ENCODE assay signal across 23 cellular contexts in the genomic region with DNA sequence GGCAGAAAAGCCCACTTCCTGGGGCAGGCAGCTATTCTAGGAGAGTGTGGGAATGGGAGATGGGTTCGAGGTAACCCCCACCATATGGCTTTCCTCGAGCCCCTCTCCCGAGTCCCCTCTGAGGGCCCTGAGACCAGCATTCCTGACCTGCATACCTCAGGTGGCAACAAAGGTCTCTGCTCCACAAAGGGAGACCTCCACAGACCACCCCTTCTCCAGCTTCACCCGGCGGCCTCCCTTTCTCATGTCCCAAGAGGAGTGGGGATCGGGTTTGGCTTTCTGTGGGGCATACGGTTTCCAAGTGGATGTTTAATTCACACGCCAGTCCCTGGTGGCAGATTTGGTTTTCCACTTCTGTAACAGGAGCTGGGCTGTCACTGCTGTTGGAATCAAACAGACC.
DNase-seq lines count a peak whose midpoint lies in the region; ATAC-seq and TF ChIP-seq lines count a peak whose summit lies in the region.
"Had no signal": no experiment of that assay in that cellular context is flagged by ENCODE, and none has a peak within 500 bp of the region (broad histone marks: within the 10 kb centered on the region; RNA-seq: fewer than 3 reads in every experiment).

No MANE protein-coding gene starts in this region.

- no peaks in the 10 kb centered on the region for H3K4me1 Mint-ChIP-seq in endodermal cell
- H3K4me1 Mint-ChIP-seq: CD8-positive, alpha-beta memory T cell had no signal

- intact Hi-C loops in spleen (cut with DNase I; ENCODE audit: low total_unique reads) = no loop called here

- H3K4me3 ChIP-seq in Peyer's patch (no peak overlapping the region), endodermal cell (ENCODE audit: low read length) (no peak overlapping the region), spleen (no peak overlapping the region)
- H3K4me3 ChIP-seq: breast epithelium, hepatocyte, MG63, pancreas, tibial nerve had no signal

- 89 to 95% methylated on average over 4 to 8 of the region's 8 CpGs for WGBS in endodermal cell (ENCODE audit: insufficient coverage in 1 of 2, insufficient read length in 1 of 2), 2 experiments
- WGBS in spleen, 5 donors = 81 to 93% (median 87%) methylated on average over 8 of the region's 8 CpGs

- H3K9me3 ChIP-seq in Peyer's patch (no peaks in the 10 kb centered on the region), endodermal cell (ENCODE audit: control insufficient read depth, low read length) (no peaks in the 10 kb centered on the region), spleen (peaks cover 0 to 18% (median 11%) of the 10 kb centered on the region in 8 donors)
- H3K9me3 ChIP-seq: breast epithelium, MG63, pancreas, tibial nerve had no signal

- H3K4me1 ChIP-seq in Peyer's patch (no peaks in the 10 kb centered on the region), endodermal cell (ENCODE audit: control insufficient read depth, insufficient read depth, low read length) (no peaks in the 10 kb centered on the region), spleen (no peaks in the 10 kb centered on the region)
- H3K4me1 ChIP-seq: breast epithelium, pancreas, tibial nerve had no signal

- ATAC-seq in GM21717 (IDR thresholded peaks at IDR 0.05; ENCODE audit: unreplicated experiment) = no peak
- ATAC-seq: activated CD4-positive, CD25-positive, alpha-beta regulatory T cell treated with anti-CD3 and anti-CD28 coated beads, Interleukin-2, amount 50 U/mL, for 24 hours; pancreas had no signal

- no peak overlapping the region for H3K9ac ChIP-seq in endodermal cell (ENCODE audit: extremely low read depth, low read length, poor library complexity, severe bottlenecking)
- H3K9ac ChIP-seq: KMS-11 had no signal

- no peak overlapping the region for H3K27ac Mint-ChIP-seq in endodermal cell
- H3K27ac Mint-ChIP-seq: activated naive CD8-positive, alpha-beta T cell treated with anti-CD3 and anti-CD28 coated beads for 36 hours; CD8-positive, alpha-beta memory T cell had no signal

- H3K27ac ChIP-seq in Peyer's patch (no peak overlapping the region), endodermal cell (ENCODE audit: low read depth, low read length) (no peak overlapping the region), spleen (no peak overlapping the region)
- H3K27ac ChIP-seq: breast epithelium, hepatocyte, KMS-11, pancreas, tibial nerve had no signal

- peak; percentile 27 for DNase-seq in activated effector memory CD4-positive, alpha-beta T cell treated with anti-CD3 and anti-CD28 coated beads, Interleukin-2, amount 50 U/mL, for 16 hours
- DNase-seq in activated effector memory CD4-positive, alpha-beta T cell treated with Interleukin-2 at 50 U/mL for 16 hours = no peak
- DNase-seq in Peyer's patch = peak in 2 of 3 donors; percentile 5 to 21
- peak; percentile 31 for DNase-seq in endodermal cell
- DNase-seq in spleen = peak; percentile 41
- DNase-seq in HEK293T (ENCODE audit: extremely low spot score) = no peak
- DNase-seq: activated naive CD8-positive, alpha-beta T cell treated with anti-CD3 and anti-CD28 coated beads for 36 hours; anterior cingulate cortex; effector CD4-positive, alpha-beta T cell; EL; MG63; NCI-H1105; NCI-H187 treated with DMSO at 0.1 percent for 48 hours; NCI-H226; SIG-M5 had no signal

- TF ChIP-seq CTCF in Peyer's patch (IDR thresholded peaks at IDR 0.05) = no peak
- no peak for TF ChIP-seq CTCF in endodermal cell (conservative IDR thresholded peaks at IDR 0.05)
- no peak for TF ChIP-seq CTCF in spleen (IDR thresholded peaks at IDR 0.05 in 8 of 11, conservative IDR thresholded peaks at IDR 0.05 in 3 of 11)

- H3K27me3 ChIP-seq in Peyer's patch (no peaks in the 10 kb centered on the region), endodermal cell (ENCODE audit: control insufficient read depth, insufficient read depth, low read length, poor library complexity, severe bottlenecking) (no peaks in the 10 kb centered on the region), spleen (replicated peaks in 1 of 7) (peaks cover 0 to 45% (median 12%) of the 10 kb centered on the region in 7 donors)
- H3K27me3 ChIP-seq: hepatocyte, MG63, pancreas had no signal

- H3K27me3 Mint-ChIP-seq in endodermal cell (ENCODE audit: insufficient read depth) = no peaks in the 10 kb centered on the region
- H3K27me3 Mint-ChIP-seq: activated naive CD8-positive, alpha-beta T cell treated with anti-CD3 and anti-CD28 coated beads for 36 hours had no signal

- no peak for TF ChIP-seq POLR2A in Peyer's patch (IDR thresholded peaks at IDR 0.05)
- no peak for TF ChIP-seq POLR2A in spleen (IDR thresholded peaks at IDR 0.05)

- H3K36me3 Mint-ChIP-seq in endodermal cell (ENCODE audit: low read depth) = no peaks in the 10 kb centered on the region
- H3K36me3 Mint-ChIP-seq: activated naive CD8-positive, alpha-beta T cell treated with anti-CD3 and anti-CD28 coated beads for 36 hours had no signal

- no peak overlapping the region for H3K4me3 Mint-ChIP-seq in endodermal cell
- H3K4me3 Mint-ChIP-seq: activated naive CD8-positive, alpha-beta T cell treated with anti-CD3 and anti-CD28 coated beads for 36 hours; CD8-positive, alpha-beta memory T cell had no signal

- peaks cover 8% of the 10 kb centered on the region for H3K9me3 Mint-ChIP-seq in endodermal cell

- H3K36me3 ChIP-seq in Peyer's patch (no peaks in the 10 kb centered on the region), endodermal cell (ENCODE audit: control insufficient read depth, insufficient read depth, low read length) (no peaks in the 10 kb centered on the region), spleen (no peaks in the 10 kb centered on the region)
- H3K36me3 ChIP-seq: breast epithelium, MG63, pancreas, tibial nerve had no signal

- POLR2A ChIA-PET in HEK293T (lab: Yijun Ruan, JAX) = no interaction called here

- CTCF ChIA-PET in HEK293T (lab: Yijun Ruan, JAX) = no interaction called here

TF ChIP-seq in HEK293T, 16 proteins besides CTCF, POLR2A, EP300 and RAD21:
- TF ChIP-seq BHLHE40 (IDR thresholded peaks at IDR 0.05; ENCODE audit: borderline replicate concordance) = no peak
- no peak for TF ChIP-seq HDGF (IDR thresholded peaks at IDR 0.05; ENCODE audit: borderline replicate concordance)
- no peak for TF ChIP-seq CTBP1 (IDR thresholded peaks at IDR 0.05; ENCODE audit: borderline replicate concordance)
- no peak for TF ChIP-seq SUZ12 (IDR thresholded peaks at IDR 0.05)
- TF ChIP-seq FOXK2 (IDR thresholded peaks at IDR 0.05) = no peak
- no peak for TF ChIP-seq TARDBP (IDR thresholded peaks at IDR 0.05)
- no peak for TF ChIP-seq L3MBTL2 (conservative IDR thresholded peaks at IDR 0.05)
- no peak for TF ChIP-seq ELF4 (IDR thresholded peaks at IDR 0.05)
- TF ChIP-seq NFRKB (IDR thresholded peaks at IDR 0.05) = no peak
- no peak for TF ChIP-seq ARNT (IDR thresholded peaks at IDR 0.05)
- no peak for TF ChIP-seq LEF1 (IDR thresholded peaks at IDR 0.05; ENCODE audit: borderline replicate concordance)
- TF ChIP-seq FOXA1 (IDR thresholded peaks at IDR 0.05) = no peak
- TF ChIP-seq, protein P1, sequence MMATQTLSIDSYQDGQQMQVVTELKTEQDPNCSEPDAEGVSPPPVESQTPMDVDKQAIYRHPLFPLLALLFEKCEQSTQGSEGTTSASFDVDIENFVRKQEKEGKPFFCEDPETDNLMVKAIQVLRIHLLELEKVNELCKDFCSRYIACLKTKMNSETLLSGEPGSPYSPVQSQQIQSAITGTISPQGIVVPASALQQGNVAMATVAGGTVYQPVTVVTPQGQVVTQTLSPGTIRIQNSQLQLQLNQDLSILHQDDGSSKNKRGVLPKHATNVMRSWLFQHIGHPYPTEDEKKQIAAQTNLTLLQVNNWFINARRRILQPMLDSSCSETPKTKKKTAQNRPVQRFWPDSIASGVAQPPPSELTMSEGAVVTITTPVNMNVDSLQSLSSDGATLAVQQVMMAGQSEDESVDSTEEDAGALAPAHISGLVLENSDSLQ (IDR thresholded peaks at IDR 0.05) = no peak
- no peak for TF ChIP-seq ZNF384 (IDR thresholded peaks at IDR 0.05)
TF ChIP-seq in HEK293T: peak in this region for 0.

Comparison
In these comparisons a context has a peak if more than half of its experiments do, and no peak if none do; other contexts are left out.
1. DNase-seq: peak in activated effector memory CD4-positive, alpha-beta T cell treated with anti-CD3 and anti-CD28 coated beads, Interleukin-2, amount 50 U/mL, for 16 hours (single experiment), Peyer's patch (2 of 3), endodermal cell (single experiment) and spleen (single experiment); none in activated effector memory CD4-positive, alpha-beta T cell treated with Interleukin-2 at 50 U/mL for 16 hours (single experiment) and HEK293T (single experiment).